Comparison of ENCODE assay signal across 11 cellular contexts in genomic region chr21:43827015-43827611, GRCh38. TPM values are rescaled to one million over a fixed set of nuclear protein-coding genes. Genes with fewer than 3 reads are reported as not detected.
DNase-seq lines count a peak whose midpoint lies in the region; ATAC-seq and TF ChIP-seq lines count a peak whose summit lies in the region.
"Had no signal": no experiment of that assay in that cellular context is flagged by ENCODE, and none has a peak within 500 bp of the region (broad histone marks: within the 10 kb centered on the region; RNA-seq: fewer than 3 reads in every experiment).

No MANE protein-coding gene starts in this region.

- H3K4me2 ChIP-seq in GM23338 (no peak overlapping the region), PC-3 (ENCODE audit: low read length) (peak overlapping the region; percentile 62)

- no peaks in the 10 kb centered on the region for H4K20me1 ChIP-seq in GM23338 (replicated peaks; ENCODE audit: insufficient read depth)
- H4K20me1 ChIP-seq in PC-3 (ENCODE audit: low read length), result no peaks in the 10 kb centered on the region

- H3K9me3 Mint-ChIP-seq in GM23338, result no peaks in the 10 kb centered on the region
- H3K9me3 Mint-ChIP-seq: activated T-helper 17 cell treated with anti-CD3 and anti-CD28 coated beads, Interleukin-2, amount 50 U/mL, for 72 hours; naive B cell had no signal

- no peaks in the 10 kb centered on the region for H3K9me3 ChIP-seq in PC-3 (ENCODE audit: low read length)
- no peaks in the 10 kb centered on the region for H3K9me3 ChIP-seq in sigmoid colon
- no peaks in the 10 kb centered on the region for H3K9me3 ChIP-seq in vagina

- intact Hi-C loops in PC-3 (cut with micrococcal nuclease), result no loop called here
- intact Hi-C loops in sigmoid colon (cut with DNase I), result no loop called here
- intact Hi-C loops in vagina (cut with DNase I), result no loop called here

- H3K9ac ChIP-seq in PC-3 (ENCODE audit: low read length), result no peak overlapping the region

- H3K27me3 ChIP-seq in GM23338 (ENCODE audit: insufficient read depth), result no peaks in the 10 kb centered on the region
- H3K27me3 ChIP-seq in PC-3 (ENCODE audit: low read length), result no peaks in the 10 kb centered on the region
- peaks cover 0 to 40% (median 6%) of the 10 kb centered on the region in 3 donors for H3K27me3 ChIP-seq in sigmoid colon
- no peaks in the 10 kb centered on the region for H3K27me3 ChIP-seq in vagina

- ATAC-seq in GM23338 (no peak; the same call in 1 of the 3 replicates), PC-3 (peak; percentile 67), HG02763 (IDR thresholded peaks at IDR 0.05; ENCODE audit: unreplicated experiment) (no peak)
- ATAC-seq: activated T-helper 17 cell treated with anti-CD3 and anti-CD28 coated beads, Interleukin-2, amount 50 U/mL, for 72 hours had no signal

- no peak overlapping the region for H3K4me3 ChIP-seq in GM23338
- H3K4me3 ChIP-seq in PC-3 (ENCODE audit: low read length), result no peak overlapping the region
- no peak overlapping the region for H3K4me3 ChIP-seq in sigmoid colon
- H3K4me3 ChIP-seq in vagina, result no peak overlapping the region

- no peak for TF ChIP-seq POLR2A in sigmoid colon (IDR thresholded peaks at IDR 0.05)
- no peak for TF ChIP-seq POLR2A in vagina (IDR thresholded peaks at IDR 0.05)

- peaks cover 6% of the 10 kb centered on the region; the same call in 2 of the 3 replicates for H3K4me1 Mint-ChIP-seq in GM23338
- H3K4me1 Mint-ChIP-seq: activated T-helper 17 cell treated with anti-CD3 and anti-CD28 coated beads, Interleukin-2, amount 50 U/mL, for 72 hours; naive B cell had no signal

- no peak overlapping the region for H3K4me3 Mint-ChIP-seq in GM23338
- H3K4me3 Mint-ChIP-seq: activated T-helper 17 cell treated with anti-CD3 and anti-CD28 coated beads, Interleukin-2, amount 50 U/mL, for 72 hours; naive B cell had no signal

- CTCF ChIA-PET in PC-3 (lab: Charles Lee), result interaction anchor here (0.5 to 1.5 kb wide), 3 partner anchors 57 to 148 kb away, joined by 3 to 6 read pairs (median 4); no protein-coding TSS in a partner anchor

- no TSS peak for BruUV-seq in PC-3 (replicated peaks; lab: Mats Ljungman, UMichigan)

- peaks cover 3% of the 10 kb centered on the region; the same call in 2 of the 3 replicates for H3K36me3 Mint-ChIP-seq in GM23338 (ENCODE audit: low read depth)
- H3K36me3 Mint-ChIP-seq: naive B cell had no signal

- WGBS in sigmoid colon, 2 donors, result 43 to 71% methylated on average over 18 of the region's 18 CpGs

- no peak overlapping the region for H3K27ac Mint-ChIP-seq in GM23338
- H3K27ac Mint-ChIP-seq: activated T-helper 17 cell treated with anti-CD3 and anti-CD28 coated beads, Interleukin-2, amount 50 U/mL, for 72 hours; naive B cell had no signal

- DNase-seq in GM23338 (ENCODE audit: low spot score) (no peak), PC-3 (peak; percentile 80), fibroblast of peridontal ligament (ENCODE audit: extremely low read depth) (peak; percentile 60), sigmoid colon (peak; percentile 60), vagina (ENCODE audit: extremely low spot score in 2 of 2) (no peak), mesenteric fat pad (ENCODE audit: low spot score) (no peak), NCI-H748 (lab: John Stamatoyannopoulos, UW; ENCODE audit: unreplicated experiment) (no peak)
- DNase-seq: naive B cell, NCI-H1930 had no signal

- no peak for TF ChIP-seq EP300 in sigmoid colon (IDR thresholded peaks at IDR 0.05)

- H2AFZ ChIP-seq in GM23338 (peak overlapping the region; percentile 93), PC-3 (ENCODE audit: low read length) (peak overlapping the region; percentile 28)

- H3K79me2 ChIP-seq in GM23338 (replicated peaks; ENCODE audit: insufficient read depth) (no peaks in the 10 kb centered on the region), PC-3 (ENCODE audit: low read length) (no peaks in the 10 kb centered on the region)

- no peaks in the 10 kb centered on the region for H3K9me2 ChIP-seq in GM23338 (ENCODE audit: insufficient read depth)
- H3K9me2 ChIP-seq in PC-3 (replicated peaks; ENCODE audit: low read length), result no peaks in the 10 kb centered on the region

- POLR2A ChIA-PET in PC-3 (lab: Charles Lee; ENCODE audit: unreplicated experiment), result interaction anchor here (0.6 kb wide), 1 partner anchor 23 kb away, joined by 3 read pairs; no protein-coding TSS in a partner anchor

- no peaks in the 10 kb centered on the region for H3K36me3 ChIP-seq in GM23338 (ENCODE audit: insufficient read depth)
- H3K36me3 ChIP-seq in PC-3 (ENCODE audit: low read depth, low read length), result no peaks in the 10 kb centered on the region
- H3K36me3 ChIP-seq in sigmoid colon, result no peaks in the 10 kb centered on the region
- no peaks in the 10 kb centered on the region for H3K36me3 ChIP-seq in vagina

- TF ChIP-seq CTCF in GM23338 (conservative IDR thresholded peaks at IDR 0.05; ENCODE audit: low read depth in 2 of 2) (no peak), PC-3 (conservative IDR thresholded peaks at IDR 0.05; ENCODE audit: low read depth, low read length) (no peak), sigmoid colon (IDR thresholded peaks at IDR 0.05) (no peak), vagina (IDR thresholded peaks at IDR 0.05) (no peak)

- H3K4me1 ChIP-seq in GM23338 (ENCODE audit: insufficient read depth) (0 out of 2 replicates have a peak, but pooled peaks cover 5% of the 10 kb centered on the region), PC-3 (ENCODE audit: insufficient read depth, low read length) (peaks cover 6% of the 10 kb centered on the region), sigmoid colon (peaks cover 0 to 5% (median 2%) of the 10 kb centered on the region in 4 donors), vagina (no peaks in the 10 kb centered on the region)

- H3K27me3 Mint-ChIP-seq in GM23338 (ENCODE audit: insufficient read depth, low read depth, poor library complexity), result peaks cover 2% of the 10 kb centered on the region

- H3F3A ChIP-seq in GM23338 (replicated peaks; ENCODE audit: low read depth), result no peaks in the 10 kb centered on the region
- no peaks in the 10 kb centered on the region for H3F3A ChIP-seq in PC-3 (ENCODE audit: low read length, unreplicated experiment)

- no peak overlapping the region for H3K27ac ChIP-seq in GM23338 (ENCODE audit: low read depth)
- H3K27ac ChIP-seq in PC-3 (ENCODE audit: low read length), result no peak overlapping the region
- no peak overlapping the region for H3K27ac ChIP-seq in sigmoid colon
- H3K27ac ChIP-seq in vagina, result no peak overlapping the region

TF ChIP-seq in GM23338, 12 proteins besides CTCF, POLR2A, EP300 and RAD21 (continues in another document):
- TF ChIP-seq STAT1 (IDR thresholded peaks at IDR 0.05; ENCODE audit: unreplicated experiment) (no peak), JUNB (IDR thresholded peaks at IDR 0.05; ENCODE audit: unreplicated experiment) (no peak), POLR2AphosphoS5 (IDR thresholded peaks at IDR 0.05; ENCODE audit: low read depth) (no peak), ZNF331 (CRISPR knock-in tag; IDR thresholded peaks at IDR 0.05; ENCODE audit: low read depth) (no peak), NANOG (IDR thresholded peaks at IDR 0.05; ENCODE audit: borderline replicate concordance) (no peak)

RNA-seq across cellular contexts. Expression of gene RRP1, which starts 37.7 kb away (rescaled TPM):
- total RNA-seq in GM23338 (2014; rRNA removed; shearing (Covaris generic)), result 54.6 and 63.5 TPM in 2 replicates
- 33.2 and 36.5 TPM in 2 replicates for polyA plus RNA-seq in GM23338 (2016; fragmentation: Nextera tagmentation; extraction: Ambion mirVana)
- 76.4 and 96.6 TPM in 2 replicates for total RNA-seq in PC-3 (2014; rRNA removed)
- total RNA-seq in sigmoid colon, result 10 to 100 TPM; 10.3 to 16.1 (median 11.8) TPM
- 10 to 100 TPM in 1 of 3 donors, 1 to 10 TPM in 2; 3.9 to 16.2 (median 5.4) TPM for polyA plus RNA-seq in sigmoid colon
- total RNA-seq in vagina, result 18.2 TPM
- 29.8 TPM for total RNA-seq in mesenteric fat pad

RNA-seq across cellular contexts. Expression of gene AGPAT3, which starts 37.9 kb away (rescaled TPM):
- total RNA-seq in GM23338 (2014; rRNA removed; shearing (Covaris generic)), result 4.4 and 6.1 TPM in 2 replicates
- polyA plus RNA-seq in GM23338 (2016; fragmentation: Nextera tagmentation; extraction: Ambion mirVana), result 1.1 and 2.1 TPM in 2 replicates
- total RNA-seq in PC-3 (2014; rRNA removed), result 76.1 and 91.9 TPM in 2 replicates
- 10 to 100 TPM; 18.9 to 26.6 (median 19.8) TPM for total RNA-seq in sigmoid colon
- polyA plus RNA-seq in sigmoid colon, result 10 to 100 TPM; 14.4 to 48.5 (median 33.3) TPM
- 34.4 TPM for total RNA-seq in vagina
- 79.2 TPM for total RNA-seq in mesenteric fat pad

RNA-seq across cellular contexts. Expression of gene CSTB, which starts 51.0 kb away (rescaled TPM):
- 10.0 and 10.1 TPM in 2 replicates for total RNA-seq in GM23338 (2014; rRNA removed; shearing (Covaris generic))
- polyA plus RNA-seq in GM23338 (2016; fragmentation: Nextera tagmentation; extraction: Ambion mirVana), result 142 and 147 TPM in 2 replicates
- 99.2 and 151 TPM in 2 replicates for total RNA-seq in PC-3 (2014; rRNA removed)
- 1 to 10 TPM; 7.1 to 9.7 (median 7.8) TPM for total RNA-seq in sigmoid colon
- polyA plus RNA-seq in sigmoid colon, result 100 to 1,000 TPM in 2 of 3 donors, 10 to 100 TPM in 1; 76.0 to 167 (median 101) TPM
- total RNA-seq in vagina, result 173 TPM
- 84.9 TPM for total RNA-seq in mesenteric fat pad

Comparison
In these comparisons a context has a peak if more than half of its experiments do, and no peak if none do; other contexts are left out.
1. DNase-seq: peak in PC-3 (single experiment), fibroblast of peridontal ligament (single experiment) and sigmoid colon (single experiment); none in GM23338 (single experiment), vagina (0 of 2), mesenteric fat pad (single experiment) and NCI-H748 (single experiment).